Comparison of ENCODE assay signal across 13 cellular contexts in genomic region chr12:32454866-32455265, GRCh38. TPM values are rescaled to one million over a fixed set of nuclear protein-coding genes. Genes with fewer than 3 reads are reported as not detected.
A peak's percentile ranks its signal among the peaks of the same experiment; 100 is the strongest.
DNase-seq lines count a peak whose midpoint lies in the region; ATAC-seq and TF ChIP-seq lines count a peak whose summit lies in the region.
"Had no signal": no experiment of that assay in that cellular context is flagged by ENCODE, and none has a peak within 500 bp of the region (broad histone marks: within the 10 kb centered on the region; RNA-seq: fewer than 3 reads in every experiment).

No MANE protein-coding gene starts in this region.

- H3K36me3 ChIP-seq in HAP-1 (replicated peaks), result no peaks in the 10 kb centered on the region
- no peaks in the 10 kb centered on the region for H3K36me3 ChIP-seq in adipocyte (ENCODE audit: control insufficient read depth, insufficient read depth, low read length, severe bottlenecking)
- no peaks in the 10 kb centered on the region for H3K36me3 ChIP-seq in prostate gland
- H3K36me3 ChIP-seq: BLaER1 treated with 17β-estradiol and CSF1 and Interleukin-3, amounts not matched to agents 10 nM and 100 nM had no signal

- no peak for TF ChIP-seq POLR2A in prostate gland (IDR thresholded peaks at IDR 0.05)

- WGBS in prostate gland, result 6% methylated on average over 1 of the region's 1 CpG

- H3K9me3 ChIP-seq in HAP-1 (no peaks in the 10 kb centered on the region), adipocyte (ENCODE audit: control insufficient read depth, low read length) (no peaks in the 10 kb centered on the region), prostate gland (no peaks in the 10 kb centered on the region)
- H3K9me3 ChIP-seq: BLaER1 treated with 17β-estradiol and CSF1 and Interleukin-3, amounts not matched to agents 10 nM and 100 nM had no signal

- H3K4me1 ChIP-seq in HAP-1 (peaks cover 32% of the 10 kb centered on the region), adipocyte (ENCODE audit: control insufficient read depth, insufficient read depth, low read length) (peaks cover 46% of the 10 kb centered on the region), prostate gland (replicated peaks) (peaks cover 14% of the 10 kb centered on the region)

- no peak for ATAC-seq in GM19455 (IDR thresholded peaks at IDR 0.05; ENCODE audit: unreplicated experiment)
- ATAC-seq: stimulated activated memory B cell treated with anti-CD40 and anti-IgM and Interleukin-4, amounts not matched to agents 10 μg/mL and 1 μg/mL and 100 μg/mL, for 72 hours had no signal

- H3K27me3 ChIP-seq in HAP-1 (ENCODE audit: low read depth), result no peaks in the 10 kb centered on the region
- H3K27me3 ChIP-seq in adipocyte (replicated peaks; ENCODE audit: control insufficient read depth, insufficient read depth, low read length), result no peaks in the 10 kb centered on the region
- no peaks in the 10 kb centered on the region for H3K27me3 ChIP-seq in prostate gland (replicated peaks; ENCODE audit: insufficient read depth)
- H3K27me3 ChIP-seq: BLaER1 treated with 17β-estradiol and CSF1 and Interleukin-3, amounts not matched to agents 10 nM and 100 nM had no signal

- intact Hi-C loops in prostate gland (cut with DNase I), result loop anchor here (5.0 kb wide), 1 partner anchor 202 kb away; no protein-coding TSS in a partner anchor

- DNase-seq in HAP-1 (ENCODE audit: low spot score in 2 of 2), result peak; percentile 58 to 98
- no peak for DNase-seq in adipocyte (ENCODE audit: low read depth)
- DNase-seq in iPS DF 19.7 (ENCODE audit: low read depth, low spot score), result peak; percentile 59
- DNase-seq in prostate gland (ENCODE audit: low spot score), result peak; percentile 19
- no peak for DNase-seq in activated CD4-positive, alpha-beta T cell treated with anti-CD3 and anti-CD28 coated beads, Interleukin-2, amount 50 U/mL, for 4 hours
- DNase-seq in stimulated activated CD4-positive, alpha-beta T cell treated with anti-CD3 and anti-CD28 coated beads, Interleukin-1b, Interleukin-23, amount 100 ng/mL, for 48 hours, result no peak
- DNase-seq in 8988T, result no peak
- DNase-seq: NCI-H748 treated with DMSO at 0.1 percent for 48 hours; stimulated activated CD4-positive, alpha-beta T cell treated with anti-CD3 and anti-CD28 coated beads, Interleukin-4, amount 100 ng/mL, for 4 hours had no signal

- peak overlapping the region in 1 of 2 donors; percentile 48 for H3K27ac ChIP-seq in prostate gland

- H3K9ac ChIP-seq in adipocyte (ENCODE audit: low read length), result peak overlapping the region; percentile 64

- no peak overlapping the region for H3K4me3 ChIP-seq in HAP-1
- peak overlapping the region; percentile 55 for H3K4me3 ChIP-seq in adipocyte (ENCODE audit: low read length)
- H3K4me3 ChIP-seq in prostate gland, result no peak overlapping the region
- H3K4me3 ChIP-seq: GM12878 had no signal

- TF ChIP-seq CTCF in prostate gland (IDR thresholded peaks at IDR 0.05), result no peak

- in situ Hi-C loops in HAP-1 (cut with MboI; ENCODE audit: low sequenced_read_pairs), result loop anchor here (10.0 kb wide), 1 partner anchor 200 kb away; no protein-coding TSS in a partner anchor

RNA-seq across cellular contexts. Expression of gene FGD4, which starts 55.5 kb away (rescaled TPM):
- 10 to 100 TPM; 24.3 to 49.3 TPM for total RNA-seq in prostate gland

Comparison
In these comparisons a context has a peak if more than half of its experiments do, and no peak if none do; other contexts are left out.
1. DNase-seq: peak in HAP-1 (2 of 2), iPS DF 19.7 (single experiment) and prostate gland (single experiment); none in adipocyte (single experiment), activated CD4-positive, alpha-beta T cell treated with anti-CD3 and anti-CD28 coated beads, Interleukin-2, amount 50 U/mL, for 4 hours (0 of 2), stimulated activated CD4-positive, alpha-beta T cell treated with anti-CD3 and anti-CD28 coated beads, Interleukin-1b, Interleukin-23, amount 100 ng/mL, for 48 hours (single experiment) and 8988T (single experiment).